In the genomic region with DNA sequence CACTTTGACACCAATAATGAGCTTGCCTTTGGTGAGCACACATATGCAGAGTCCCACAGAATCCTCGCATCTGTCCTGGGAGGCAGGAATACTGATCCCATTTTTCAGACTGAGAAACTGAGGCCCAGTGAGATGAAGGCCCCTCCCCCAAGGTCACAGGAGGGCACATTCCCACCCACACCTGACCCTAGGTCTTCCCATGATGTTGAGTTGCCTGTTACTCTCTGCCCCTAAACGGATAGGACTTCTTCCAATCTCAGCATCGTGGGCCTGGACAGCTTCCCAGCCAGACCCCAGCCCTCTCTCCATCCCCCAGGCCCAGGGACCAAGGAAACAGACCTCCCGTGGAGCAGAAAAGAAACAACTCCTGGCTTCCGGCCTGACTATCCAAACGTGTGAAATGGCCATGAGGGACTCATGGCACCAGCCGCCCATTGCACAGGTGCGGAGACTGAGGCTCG, we compare ENCODE assay signal across 7 cellular contexts. TPM values are rescaled to one million over a fixed set of nuclear protein-coding genes. Genes with fewer than 3 reads are reported as not detected.
DNase-seq lines count a peak whose midpoint lies in the region; TF ChIP-seq lines count a peak whose summit lies in the region.

No MANE protein-coding gene starts in this region.

- H2AFZ ChIP-seq in GM23248, result peak overlapping the region; percentile 60

- no peaks in the 10 kb centered on the region for H4K20me1 ChIP-seq in GM23248 (ENCODE audit: insufficient read depth)

- H3K9ac ChIP-seq in GM23248 (peak overlapping the region; percentile 48), skeletal muscle tissue (ENCODE audit: low read depth in 1 of 3, low read length in 3 of 3) (peak overlapping the region; percentile 72 to 91 (median 86))

- H3K79me2 ChIP-seq in GM23248 (ENCODE audit: insufficient read depth), result peaks cover 20% of the 10 kb centered on the region

- H3F3A ChIP-seq in GM23248 (ENCODE audit: insufficient read depth), result no peaks in the 10 kb centered on the region

- H3K4me3 ChIP-seq in GM23248 (peak overlapping the region; percentile 72), SJCRH30 (peak overlapping the region; percentile 77), fibroblast of villous mesenchyme (ENCODE audit: low read depth, low read length) (peak overlapping the region; percentile 74), skeletal muscle tissue (ENCODE audit: low read length in 3 of 3) (peak overlapping the region; percentile 81 to 90 (median 82))

- TF ChIP-seq CTCF in fibroblast of villous mesenchyme (IDR thresholded peaks at IDR 0.05; ENCODE audit: insufficient read depth, low read depth, low read length), result no peak

- peaks cover 15% of the 10 kb centered on the region for H3K4me1 ChIP-seq in GM23248 (ENCODE audit: insufficient read depth)
- peaks cover 24% of the 10 kb centered on the region for H3K4me1 ChIP-seq in SJCRH30
- H3K4me1 ChIP-seq in skeletal muscle tissue (ENCODE audit: control insufficient read depth in 3 of 3, insufficient read depth in 3 of 3, low read length in 3 of 3), result peaks cover 22 to 36% (median 31%) of the 10 kb centered on the region in 3 donors

- H3K9me3 ChIP-seq in GM23248 (ENCODE audit: low read depth) (no peaks in the 10 kb centered on the region), SJCRH30 (replicated peaks) (no peaks in the 10 kb centered on the region), skeletal muscle tissue (ENCODE audit: control insufficient read depth in 3 of 3, low read length in 3 of 3) (no peaks in the 10 kb centered on the region)

- H3K4me2 ChIP-seq in GM23248 (ENCODE audit: unreplicated experiment), result peak overlapping the region; percentile 71

- H3K27me3 ChIP-seq in GM23248 (replicated peaks; ENCODE audit: insufficient read depth) (no peaks in the 10 kb centered on the region), SJCRH30 (no peaks in the 10 kb centered on the region), skeletal muscle tissue (ENCODE audit: control insufficient read depth in 3 of 3, insufficient read depth in 3 of 3, low read length in 3 of 3) (no peaks in the 10 kb centered on the region)

- H3K9me2 ChIP-seq in GM23248 (ENCODE audit: insufficient read depth), result no peaks in the 10 kb centered on the region

- 15 to 16% methylated on average over 9 of the region's 9 CpGs for WGBS in GM23248 (ENCODE audit: low coverage in 1 of 2, low lambda C conversion rate in 2 of 2, missing lambda C conversion rate in 2 of 2), 2 experiments

- DNase-seq in GM23248 (peak; percentile 38), SJCRH30 (no peak), fibroblast of villous mesenchyme (ENCODE audit: low read depth) (no peak), COLO668 (lab: John Stamatoyannopoulos, UW; ENCODE audit: unreplicated experiment) (no peak), SW480 (ENCODE audit: low spot score) (no peak), germinal center (ENCODE audit: low spot score) (no peak)

- in situ Hi-C loops in GM23248 (cut with MboI), result no loop called here

- H3K27ac ChIP-seq in GM23248 (no peak overlapping the region), SJCRH30 (no peak overlapping the region), skeletal muscle tissue (ENCODE audit: low read depth, low read length) (peak overlapping the region; percentile 59)

- H3K36me3 ChIP-seq in GM23248 (ENCODE audit: low read depth) (no peaks in the 10 kb centered on the region), SJCRH30 (no peaks in the 10 kb centered on the region), skeletal muscle tissue (ENCODE audit: control insufficient read depth in 3 of 3, insufficient read depth in 3 of 3, low read length in 3 of 3) (no peaks in the 10 kb centered on the region)

RNA-seq across cellular contexts. Expression of a gene that starts 0.9 kb away (rescaled TPM):
- 57.3 and 84.9 TPM in 2 replicates for total RNA-seq in GM23248 (2014; rRNA removed; shearing (Covaris generic))
- 27.7 and 30.9 TPM in 2 replicates for polyA plus RNA-seq in GM23248 (2016; fragmentation: Nextera tagmentation; extraction: Ambion mirVana)
- 21.1 and 26.7 TPM in 2 replicates for total RNA-seq in SJCRH30 (2014; rRNA removed; shearing (Covaris generic))
- total RNA-seq in fibroblast of villous mesenchyme (30.9 and 39.3 TPM in 2 replicates), skeletal muscle tissue (25.1 TPM)

RNA-seq across cellular contexts. Expression of a gene that starts 9.2 kb away (rescaled TPM):
- total RNA-seq in GM23248 (2014; rRNA removed; shearing (Covaris generic)), result 31.6 and 35.1 TPM in 2 replicates
- polyA plus RNA-seq in GM23248 (2016; fragmentation: Nextera tagmentation; extraction: Ambion mirVana), result 10.7 and 12.4 TPM in 2 replicates
- total RNA-seq in SJCRH30 (2014; rRNA removed; shearing (Covaris generic)), result 28.9 and 32.5 TPM in 2 replicates
- 22.5 and 26.1 TPM in 2 replicates for total RNA-seq in fibroblast of villous mesenchyme
- total RNA-seq in skeletal muscle tissue, result 12.0 TPM

RNA-seq across cellular contexts. Expression of a gene that starts 53.7 kb away (rescaled TPM):
- total RNA-seq in GM23248 (2014; rRNA removed; shearing (Covaris generic)), result 11.5 and 11.6 TPM in 2 replicates
- polyA plus RNA-seq in GM23248 (2016; fragmentation: Nextera tagmentation; extraction: Ambion mirVana), result 12.8 and 13.7 TPM in 2 replicates
- total RNA-seq in SJCRH30 (2014; rRNA removed; shearing (Covaris generic)), result 39.0 and 42.7 TPM in 2 replicates
- total RNA-seq in fibroblast of villous mesenchyme (11.6 and 14.2 TPM in 2 replicates), skeletal muscle tissue (5.2 TPM)
